Comparison of ENCODE assay signal across 1 cellular context in genomic region chr2:3644891-3645605, GRCh38.
TF ChIP-seq lines count a peak whose summit lies in the region.

No MANE protein-coding gene starts in this region.

TF ChIP-seq in HepG2, 621 proteins besides CTCF, POLR2A, EP300 and RAD21:
- no peak for TF ChIP-seq GRHL1 (CRISPR knock-in tag; conservative IDR thresholded peaks at IDR 0.05)
- peak; percentile 61; the same call in 1 of the 2 replicates for TF ChIP-seq RBAK (CRISPR knock-in tag; IDR thresholded peaks at IDR 0.05)
